1 cellular context compared by ENCODE assay signal in the genomic region with DNA sequence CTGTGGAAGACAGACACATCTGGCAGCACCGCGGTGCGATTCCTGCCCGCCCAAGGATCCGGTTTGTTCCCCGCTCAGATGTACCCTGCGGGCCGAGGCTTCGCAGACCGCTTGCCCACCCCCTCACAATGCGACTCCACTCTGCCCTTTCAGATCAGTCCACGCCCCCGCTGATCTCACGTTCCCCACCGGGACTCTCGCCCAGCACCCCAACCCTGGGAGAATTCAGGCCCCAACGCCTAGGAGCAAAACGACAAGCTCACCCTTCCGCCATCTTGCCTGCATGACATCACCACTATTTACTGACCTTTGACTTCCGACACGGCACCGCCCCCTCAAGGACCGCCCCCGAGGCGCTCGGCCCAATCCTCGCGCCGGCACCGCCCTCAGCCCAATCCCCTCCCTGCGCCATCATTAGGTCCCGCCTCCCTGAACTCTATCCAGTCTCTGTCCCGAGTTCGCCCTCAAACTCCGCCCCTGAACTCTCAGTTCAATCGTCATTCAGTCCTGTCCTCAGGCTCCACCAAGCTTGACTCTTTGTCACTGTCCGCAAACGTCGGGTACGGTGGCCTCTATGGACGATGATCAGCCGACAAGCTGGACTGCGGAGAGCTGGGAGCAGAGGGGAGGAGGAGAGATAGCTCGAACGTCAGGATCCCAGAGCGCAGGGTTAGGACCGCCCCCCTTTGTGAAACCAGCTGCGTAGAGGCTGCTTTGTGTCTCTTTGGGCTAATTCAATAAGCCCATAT.
TF ChIP-seq lines count a peak whose summit lies in the region.

A gene with protein sequence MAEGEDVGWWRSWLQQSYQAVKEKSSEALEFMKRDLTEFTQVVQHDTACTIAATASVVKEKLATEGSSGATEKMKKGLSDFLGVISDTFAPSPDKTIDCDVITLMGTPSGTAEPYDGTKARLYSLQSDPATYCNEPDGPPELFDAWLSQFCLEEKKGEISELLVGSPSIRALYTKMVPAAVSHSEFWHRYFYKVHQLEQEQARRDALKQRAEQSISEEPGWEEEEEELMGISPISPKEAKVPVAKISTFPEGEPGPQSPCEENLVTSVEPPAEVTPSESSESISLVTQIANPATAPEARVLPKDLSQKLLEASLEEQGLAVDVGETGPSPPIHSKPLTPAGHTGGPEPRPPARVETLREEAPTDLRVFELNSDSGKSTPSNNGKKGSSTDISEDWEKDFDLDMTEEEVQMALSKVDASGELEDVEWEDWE (minus strand): TSS at position 301 of the 749 bp plus-strand sequence. CDS start 27 bp downstream, at position 274.

TF ChIP-seq in SK-N-SH, 30 proteins besides CTCF, POLR2A, EP300 and RAD21 (continued from another document):
- TF ChIP-seq, protein P1, sequence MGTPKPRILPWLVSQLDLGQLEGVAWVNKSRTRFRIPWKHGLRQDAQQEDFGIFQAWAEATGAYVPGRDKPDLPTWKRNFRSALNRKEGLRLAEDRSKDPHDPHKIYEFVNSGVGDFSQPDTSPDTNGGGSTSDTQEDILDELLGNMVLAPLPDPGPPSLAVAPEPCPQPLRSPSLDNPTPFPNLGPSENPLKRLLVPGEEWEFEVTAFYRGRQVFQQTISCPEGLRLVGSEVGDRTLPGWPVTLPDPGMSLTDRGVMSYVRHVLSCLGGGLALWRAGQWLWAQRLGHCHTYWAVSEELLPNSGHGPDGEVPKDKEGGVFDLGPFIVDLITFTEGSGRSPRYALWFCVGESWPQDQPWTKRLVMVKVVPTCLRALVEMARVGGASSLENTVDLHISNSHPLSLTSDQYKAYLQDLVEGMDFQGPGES (IDR thresholded peaks at IDR 0.05; ENCODE audit: low read depth, low read length) = peak; percentile 15; the same call in 1 of the 2 replicates
- TF ChIP-seq, protein P2, sequence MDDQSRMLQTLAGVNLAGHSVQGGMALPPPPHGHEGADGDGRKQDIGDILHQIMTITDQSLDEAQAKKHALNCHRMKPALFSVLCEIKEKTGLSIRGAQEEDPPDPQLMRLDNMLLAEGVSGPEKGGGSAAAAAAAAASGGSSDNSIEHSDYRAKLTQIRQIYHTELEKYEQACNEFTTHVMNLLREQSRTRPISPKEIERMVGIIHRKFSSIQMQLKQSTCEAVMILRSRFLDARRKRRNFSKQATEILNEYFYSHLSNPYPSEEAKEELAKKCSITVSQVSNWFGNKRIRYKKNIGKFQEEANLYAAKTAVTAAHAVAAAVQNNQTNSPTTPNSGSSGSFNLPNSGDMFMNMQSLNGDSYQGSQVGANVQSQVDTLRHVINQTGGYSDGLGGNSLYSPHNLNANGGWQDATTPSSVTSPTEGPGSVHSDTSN (IDR thresholded peaks at IDR 0.05) = peak; percentile 78
- TF ChIP-seq, protein P3, sequence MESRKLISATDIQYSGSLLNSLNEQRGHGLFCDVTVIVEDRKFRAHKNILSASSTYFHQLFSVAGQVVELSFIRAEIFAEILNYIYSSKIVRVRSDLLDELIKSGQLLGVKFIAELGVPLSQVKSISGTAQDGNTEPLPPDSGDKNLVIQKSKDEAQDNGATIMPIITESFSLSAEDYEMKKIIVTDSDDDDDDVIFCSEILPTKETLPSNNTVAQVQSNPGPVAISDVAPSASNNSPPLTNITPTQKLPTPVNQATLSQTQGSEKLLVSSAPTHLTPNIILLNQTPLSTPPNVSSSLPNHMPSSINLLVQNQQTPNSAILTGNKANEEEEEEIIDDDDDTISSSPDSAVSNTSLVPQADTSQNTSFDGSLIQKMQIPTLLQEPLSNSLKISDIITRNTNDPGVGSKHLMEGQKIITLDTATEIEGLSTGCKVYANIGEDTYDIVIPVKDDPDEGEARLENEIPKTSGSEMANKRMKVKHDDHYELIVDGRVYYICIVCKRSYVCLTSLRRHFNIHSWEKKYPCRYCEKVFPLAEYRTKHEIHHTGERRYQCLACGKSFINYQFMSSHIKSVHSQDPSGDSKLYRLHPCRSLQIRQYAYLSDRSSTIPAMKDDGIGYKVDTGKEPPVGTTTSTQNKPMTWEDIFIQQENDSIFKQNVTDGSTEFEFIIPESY (IDR thresholded peaks at IDR 0.05; ENCODE audit: borderline replicate concordance, low read depth) = no peak
- TF ChIP-seq JUND (IDR thresholded peaks at IDR 0.05) (no peak), GABPA (IDR thresholded peaks at IDR 0.05; ENCODE audit: low read depth) (0 out of 2 replicates have a peak, but pooled peaks have one; percentile 24), RFX5 (IDR thresholded peaks at IDR 0.05; ENCODE audit: low read length) (peak; percentile 41; the same call in 1 of the 2 replicates), CHD2 (IDR thresholded peaks at IDR 0.05; ENCODE audit: low read length, partially characterized antibody) (peak; percentile 79), RXRA (IDR thresholded peaks at IDR 0.05; ENCODE audit: borderline replicate concordance, low read depth) (no peak; the same call in 1 of the 2 replicates), EZH2phosphoT487 (IDR thresholded peaks at IDR 0.05; ENCODE audit: borderline replicate concordance, low read depth) (no peak), MEF2A (IDR thresholded peaks at IDR 0.05; ENCODE audit: borderline replicate concordance, low read depth) (no peak), YY1 (IDR thresholded peaks at IDR 0.05; ENCODE audit: low read depth) (peak; percentile 96), MXI1 (IDR thresholded peaks at IDR 0.05; ENCODE audit: low read depth, low read length) (peak; percentile 78), FOXJ3 (CRISPR knock-in tag; IDR thresholded peaks at IDR 0.05) (no peak), NRF1 (IDR thresholded peaks at IDR 0.05; ENCODE audit: low read depth, low read length) (0 out of 2 replicates have a peak, but pooled peaks have one; percentile 30), FOSL2 (IDR thresholded peaks at IDR 0.05; ENCODE audit: borderline replicate concordance, low read depth) (0 out of 2 replicates have a peak, but pooled peaks have one; percentile 20), TAF1 (IDR thresholded peaks at IDR 0.05; ENCODE audit: borderline replicate concordance, low read depth, low read length) (peak; percentile 60)
- TF ChIP-seq, protein P4, sequence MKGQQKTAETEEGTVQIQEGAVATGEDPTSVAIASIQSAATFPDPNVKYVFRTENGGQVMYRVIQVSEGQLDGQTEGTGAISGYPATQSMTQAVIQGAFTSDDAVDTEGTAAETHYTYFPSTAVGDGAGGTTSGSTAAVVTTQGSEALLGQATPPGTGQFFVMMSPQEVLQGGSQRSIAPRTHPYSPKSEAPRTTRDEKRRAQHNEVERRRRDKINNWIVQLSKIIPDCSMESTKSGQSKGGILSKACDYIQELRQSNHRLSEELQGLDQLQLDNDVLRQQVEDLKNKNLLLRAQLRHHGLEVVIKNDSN (IDR thresholded peaks at IDR 0.05; ENCODE audit: borderline replicate concordance, low read depth) = no peak; the same call in 1 of the 2 replicates
- TF ChIP-seq, protein P5, sequence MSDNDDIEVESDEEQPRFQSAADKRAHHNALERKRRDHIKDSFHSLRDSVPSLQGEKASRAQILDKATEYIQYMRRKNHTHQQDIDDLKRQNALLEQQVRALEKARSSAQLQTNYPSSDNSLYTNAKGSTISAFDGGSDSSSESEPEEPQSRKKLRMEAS (IDR thresholded peaks at IDR 0.05; ENCODE audit: low read depth) = peak; percentile 61; the same call in 1 of the 2 replicates
